ENCODE assay signal across 14 cellular contexts in the genomic region with DNA sequence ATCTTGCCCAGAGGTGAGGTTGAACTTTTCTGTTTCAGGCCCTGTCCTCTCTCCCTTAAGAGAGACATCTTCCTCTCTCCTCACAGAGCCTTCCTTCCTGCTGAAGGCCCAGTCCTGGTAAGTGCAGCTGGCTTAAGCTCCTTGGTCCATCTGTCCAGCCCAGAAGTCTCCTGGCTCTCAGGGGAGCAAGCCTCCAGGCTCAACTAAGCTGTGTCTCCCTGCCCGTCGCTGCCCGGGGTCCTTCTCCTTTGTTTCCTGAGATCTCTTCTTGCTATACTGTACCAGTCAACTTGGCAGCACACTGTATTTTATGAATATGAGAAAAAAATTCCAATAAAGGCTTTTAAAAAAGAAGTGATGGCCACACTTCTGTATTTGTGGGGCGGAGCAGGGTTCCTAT.
DNase-seq lines count a peak whose midpoint lies in the region; TF ChIP-seq lines count a peak whose summit lies in the region.
"Had no signal": no experiment of that assay in that cellular context is flagged by ENCODE, and none has a peak within 500 bp of the region (broad histone marks: within the 10 kb centered on the region; RNA-seq: fewer than 3 reads in every experiment).

No MANE protein-coding gene starts in this region.

- H3K27me3 Mint-ChIP-seq in H9 (ENCODE audit: low read depth): peaks cover 7% of the 10 kb centered on the region
- H3K27me3 Mint-ChIP-seq in activated T-cell treated with anti-CD3 and anti-CD28 coated beads, Interleukin-2, amount 50 U/mL, for 24 hours: no peaks in the 10 kb centered on the region
- H3K27me3 Mint-ChIP-seq: CD4-positive, alpha-beta T cell had no signal

- H3T11ph ChIP-seq in H9 (ENCODE audit: low read length): no peak overlapping the region

- H3K4me1 ChIP-seq in H9 (ENCODE audit: insufficient read depth, low read length): no peaks in the 10 kb centered on the region
- H3K4me1 ChIP-seq in suprapubic skin: peaks cover 7% of the 10 kb centered on the region
- H3K4me1 ChIP-seq: A549, Caco-2, HAP-1 had no signal

- no peaks in the 10 kb centered on the region for H3K9me3 Mint-ChIP-seq in H9
- no peaks in the 10 kb centered on the region for H3K9me3 Mint-ChIP-seq in activated T-cell treated with anti-CD3 and anti-CD28 coated beads, Interleukin-2, amount 50 U/mL, for 24 hours
- H3K9me3 Mint-ChIP-seq: CD4-positive, alpha-beta T cell had no signal

- no peak overlapping the region for H3K56ac ChIP-seq in H9 (ENCODE audit: insufficient read length, low read depth, low read length)

- no peak overlapping the region for H2BK120ac ChIP-seq in H9 (ENCODE audit: low read depth, low read length, poor library complexity, severe bottlenecking)

- H3K14ac ChIP-seq in H9 (ENCODE audit: insufficient read depth, low read length): no peak overlapping the region

- no peaks in the 10 kb centered on the region for H3K36me3 ChIP-seq in suprapubic skin
- H3K36me3 ChIP-seq: HAP-1 had no signal

- H3K27me3 ChIP-seq in H9 (ENCODE audit: insufficient read depth, low read length) (no peaks in the 10 kb centered on the region), suprapubic skin (no peaks in the 10 kb centered on the region)

- DNase-seq in NCI-H82 (lab: John Stamatoyannopoulos, UW) (peak; percentile 27), NCI-H82 treated with DMSO at 0.1 percent for 48 hours (lab: John Stamatoyannopoulos, UW; ENCODE audit: unreplicated experiment) (no peak), H9 (no peak), mesenteric fat pad (ENCODE audit: low spot score) (peak; percentile 49), suprapubic skin (ENCODE audit: low spot score in 2 of 2) (peak; percentile 13 to 49)
- no peak for DNase-seq in activated naive CD4-positive, alpha-beta T cell treated with Interleukin-2 at 50 U/mL for 16 hours
- no peak for DNase-seq in activated T-cell treated with anti-CD3 and anti-CD28 coated beads, Interleukin-2, amount 50 U/mL, for 24 hours
- DNase-seq: AML-193; Caco-2; CD4-positive, alpha-beta T cell had no signal

- H3K4me1 Mint-ChIP-seq in H9: peaks cover 3 to 4% of the 10 kb centered on the region in 2 experiments; a peak in 2 of 4 replicates
- no peaks in the 10 kb centered on the region for H3K4me1 Mint-ChIP-seq in activated T-cell treated with anti-CD3 and anti-CD28 coated beads, Interleukin-2, amount 50 U/mL, for 24 hours (ENCODE audit: low read depth)

- H2BK12ac ChIP-seq in H9 (ENCODE audit: insufficient read length, low read depth, low read length): no peak overlapping the region

- H3K36me3 Mint-ChIP-seq in H9 (ENCODE audit: insufficient read depth in 1 of 3, low read depth in 3 of 3): no peaks in the 10 kb centered on the region
- no peaks in the 10 kb centered on the region for H3K36me3 Mint-ChIP-seq in activated T-cell treated with anti-CD3 and anti-CD28 coated beads, Interleukin-2, amount 50 U/mL, for 24 hours (ENCODE audit: low read depth)

- H3K27ac ChIP-seq in H9 (ENCODE audit: insufficient read length, low read depth, low read length) (no peak overlapping the region), suprapubic skin (no peak overlapping the region)
- H3K27ac ChIP-seq: 22Rv1, A549, C4-2B had no signal

- no peak overlapping the region for H3K4me3 Mint-ChIP-seq in H9
- no peak overlapping the region for H3K4me3 Mint-ChIP-seq in activated T-cell treated with anti-CD3 and anti-CD28 coated beads, Interleukin-2, amount 50 U/mL, for 24 hours
- H3K4me3 Mint-ChIP-seq: CD4-positive, alpha-beta T cell had no signal

- no peak overlapping the region for H4K91ac ChIP-seq in H9 (ENCODE audit: insufficient read length, low read depth, low read length)

- H4K5ac ChIP-seq in H9 (ENCODE audit: insufficient read length, low read depth, low read length): no peak overlapping the region

- no peak overlapping the region for H3K18ac ChIP-seq in H9 (ENCODE audit: insufficient read length, low read depth, low read length)

- H2BK5ac ChIP-seq in H9 (ENCODE audit: insufficient read length, low read length): no peak overlapping the region

- H3K9ac ChIP-seq in H9 (ENCODE audit: extremely low read depth, insufficient read length, low read length): no peak overlapping the region

- H3K79me2 ChIP-seq in H9 (ENCODE audit: insufficient read depth, low read length): no peaks in the 10 kb centered on the region

- H3K4me3 ChIP-seq in suprapubic skin: no peak overlapping the region
- H3K4me3 ChIP-seq: A549, HAP-1 had no signal

- no peak overlapping the region for H2AFZ ChIP-seq in H9 (ENCODE audit: low read length)

- WGBS in H9 (ENCODE audit: extremely low coverage, insufficient read length, low lambda C conversion rate): no CpG with 5 or more reads among the region's 4 CpGs
- 95% methylated on average over 4 of the region's 4 CpGs for WGBS in suprapubic skin

- no peak overlapping the region for H2BK20ac ChIP-seq in H9 (ENCODE audit: low read depth, low read length, poor library complexity, severe bottlenecking)

- H4K20me1 ChIP-seq in H9 (ENCODE audit: control insufficient read depth, insufficient read depth, insufficient read length): no peaks in the 10 kb centered on the region

- H3K23me2 ChIP-seq in H9 (ENCODE audit: insufficient read length, low read depth, low read length, poor library complexity, severe bottlenecking): no peaks in the 10 kb centered on the region

- no peak overlapping the region for H3K23ac ChIP-seq in H9 (ENCODE audit: insufficient read length, low read depth, low read length)

- TF ChIP-seq CTCF in H9 (conservative IDR thresholded peaks at IDR 0.05) (no peak), suprapubic skin (IDR thresholded peaks at IDR 0.05) (no peak)

- peak overlapping the region in 2 of 3 experiments; percentile 81 to 93; a peak in 1 of 7 replicates for H3K27ac Mint-ChIP-seq in H9
- no peak overlapping the region for H3K27ac Mint-ChIP-seq in activated T-cell treated with anti-CD3 and anti-CD28 coated beads, Interleukin-2, amount 50 U/mL, for 24 hours
- H3K27ac Mint-ChIP-seq: CD4-positive, alpha-beta T cell had no signal

- H3K9me3 ChIP-seq in H9 (ENCODE audit: control insufficient read depth, low read depth, low read length) (no peaks in the 10 kb centered on the region), suprapubic skin (no peaks in the 10 kb centered on the region)
- H3K9me3 ChIP-seq: A549, Caco-2, HAP-1 had no signal

- no peak for TF ChIP-seq POLR2A in suprapubic skin (IDR thresholded peaks at IDR 0.05)

- H3K4ac ChIP-seq in H9 (ENCODE audit: low read depth, low read length): no peak overlapping the region

- no peak overlapping the region for H2AK5ac ChIP-seq in H9 (ENCODE audit: insufficient read length, low read length)

- H2BK15ac ChIP-seq in H9 (ENCODE audit: low read depth, low read length): no peak overlapping the region

- no peaks in the 10 kb centered on the region for H3K79me1 ChIP-seq in H9 (ENCODE audit: insufficient read depth, low read depth, low read length, poor library complexity, severe bottlenecking)

- H4K8ac ChIP-seq in H9 (replicated peaks; ENCODE audit: insufficient read length, low read depth, low read length): no peak overlapping the region

- no peak for TF ChIP-seq EP300 in suprapubic skin (IDR thresholded peaks at IDR 0.05)

- H3K4me2 ChIP-seq in H9 (ENCODE audit: insufficient read depth, insufficient read length, low read length): no peak overlapping the region
- H3K4me2 ChIP-seq: A549 had no signal

Comparison
In these comparisons a context has a peak if more than half of its experiments do, and no peak if none do; other contexts are left out.
1. DNase-seq: peak in NCI-H82 (single experiment), mesenteric fat pad (single experiment) and suprapubic skin (2 of 2); none in NCI-H82 treated with DMSO at 0.1 percent for 48 hours (single experiment), H9 (single experiment), activated naive CD4-positive, alpha-beta T cell treated with Interleukin-2 at 50 U/mL for 16 hours (single experiment) and activated T-cell treated with anti-CD3 and anti-CD28 coated beads, Interleukin-2, amount 50 U/mL, for 24 hours (single experiment).